In the genomic region with DNA sequence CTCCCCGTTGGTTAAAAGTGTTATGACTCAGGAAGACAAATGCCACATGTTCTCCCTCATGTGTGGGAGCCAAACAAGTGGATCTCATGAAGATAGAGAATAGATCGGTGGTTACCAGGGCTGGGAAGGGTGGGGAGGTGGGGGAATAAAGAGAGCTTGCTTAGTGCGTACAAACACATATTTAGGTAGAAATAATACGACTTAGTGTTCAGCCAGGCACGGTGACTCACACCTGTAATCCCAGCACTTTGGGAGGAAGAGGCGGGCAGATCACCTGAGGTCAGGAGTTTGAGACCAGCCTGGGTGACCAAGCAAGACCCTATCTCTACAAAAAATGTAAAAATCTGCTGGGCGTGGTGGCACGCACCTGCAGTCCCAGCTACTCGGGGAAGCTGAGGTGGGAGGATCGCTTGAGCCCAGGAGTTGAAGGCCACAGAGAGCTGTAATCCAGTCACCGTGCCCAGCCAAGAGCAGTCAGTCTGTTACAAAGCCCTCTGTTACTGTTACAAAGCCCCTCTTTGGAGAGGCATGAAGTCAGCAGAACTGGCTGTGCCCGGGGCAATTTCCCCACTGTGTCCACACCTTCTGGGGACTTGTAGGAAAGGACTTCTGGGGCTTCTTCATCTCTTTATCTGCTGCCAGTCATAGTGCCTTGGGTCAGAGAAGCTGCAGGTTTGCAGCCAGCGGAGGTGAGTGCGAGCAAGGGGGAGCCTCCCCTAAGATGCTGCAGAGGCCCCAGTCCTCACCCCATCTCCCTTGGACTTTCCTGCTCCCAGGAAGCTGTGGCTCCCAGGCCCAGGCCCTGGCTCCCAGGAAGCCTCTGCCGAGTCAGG, we compare ENCODE assay signal across 14 cellular contexts. TPM values are rescaled to one million over a fixed set of nuclear protein-coding genes. Genes with fewer than 3 reads are reported as not detected.
A peak's percentile ranks its signal among the peaks of the same experiment; 100 is the strongest.
DNase-seq lines count a peak whose midpoint lies in the region; ATAC-seq, FAIRE-seq and TF ChIP-seq lines count a peak whose summit lies in the region.
"Had no signal": no experiment of that assay in that cellular context is flagged by ENCODE, and none has a peak within 500 bp of the region (broad histone marks: within the 10 kb centered on the region; RNA-seq: fewer than 3 reads in every experiment).

No MANE protein-coding gene starts in this region.

- H3K9me3 ChIP-seq in kidney (ENCODE audit: control insufficient read depth in 1 of 2, low read length in 2 of 2) (no peaks in the 10 kb centered on the region), stomach (no peaks in the 10 kb centered on the region)
- H3K9me3 ChIP-seq: Caco-2 had no signal

- H3K4me1 ChIP-seq in kidney (ENCODE audit: control insufficient read depth in 1 of 2, insufficient read depth in 1 of 2, low read depth in 1 of 2, low read length in 2 of 2) (peaks cover 7 to 15% of the 10 kb centered on the region in 2 donors), stomach (peaks cover 12 to 45% (median 36%) of the 10 kb centered on the region in 4 donors)

- no peak for TF ChIP-seq POLR2A in stomach (IDR thresholded peaks at IDR 0.05)

- DNase-seq in ELR (ENCODE audit: low read depth): peak; percentile 13
- no peak for DNase-seq in kidney
- no peak for DNase-seq in stomach
- DNase-seq in NCI-H2227 (lab: John Stamatoyannopoulos, UW; ENCODE audit: unreplicated experiment): no peak
- DNase-seq in D721Med (ENCODE audit: insufficient read length, low spot score): no peak
- DNase-seq in GM13976 (ENCODE audit: low spot score): no peak
- DNase-seq: activated CD8-positive, alpha-beta T cell treated with anti-CD3 and anti-CD28 coated beads for 36 hours; activated naive CD8-positive, alpha-beta T cell treated with anti-CD3 and anti-CD28 coated beads for 36 hours; Caco-2; NCI-H1436; stimulated activated naive CD4-positive, alpha-beta T cell had no signal

- TF ChIP-seq EP300 in stomach (IDR thresholded peaks at IDR 0.05): no peak

- intact Hi-C loops in kidney (cut with DNase I) (no loop called here), stomach (cut with DNase I; ENCODE audit: low total_unique reads) (loop anchor here (10.0 kb wide), 1 partner anchor 98 kb away; no protein-coding TSS in a partner anchor)

- no peak overlapping the region for H3K4me3 ChIP-seq in kidney (ENCODE audit: low read length in 2 of 2)
- H3K4me3 ChIP-seq in stomach: no peak overlapping the region

- ATAC-seq in GM21367 (IDR thresholded peaks at IDR 0.05; ENCODE audit: unreplicated experiment): no peak
- ATAC-seq: activated CD8-positive, alpha-beta T cell treated with anti-CD3 and anti-CD28 coated beads for 36 hours had no signal

- peaks cover 0 to 3% (median 0%) of the 10 kb centered on the region in 3 donors for H3K27me3 ChIP-seq in stomach

- in situ Hi-C loops in GM13976 (cut with MboI; ENCODE audit: low sequenced_read_pairs, unreplicated experiment): no loop called here

- 75 to 82% (median 80%) methylated on average over 12 to 15 of the region's 15 CpGs for WGBS in stomach, 5 donors

- no peak for FAIRE-seq in kidney (lab: Jason Lieb, UNC)
- FAIRE-seq in D721Med (lab: Jason Lieb, UNC): no peak

- H3K27ac ChIP-seq in angular gyrus (ENCODE audit: low read depth, low read length) (peak overlapping the region; percentile 77), kidney (ENCODE audit: low read depth in 2 of 2, low read length in 2 of 2) (peak overlapping the region; percentile 23 to 43), stomach (peak overlapping the region; percentile 72 to 86 (median 82))

- H3K9ac ChIP-seq in kidney (ENCODE audit: low read length in 2 of 2): no peak overlapping the region

- TF ChIP-seq CTCF in kidney (IDR thresholded peaks at IDR 0.05; ENCODE audit: borderline replicate concordance, extremely low read depth, insufficient read depth) (no peak), stomach (IDR thresholded peaks at IDR 0.05) (no peak), D721Med (IDR thresholded peaks at IDR 0.05; ENCODE audit: insufficient read depth, missing control alignments) (no peak), GM13976 (IDR thresholded peaks at IDR 0.05; ENCODE audit: borderline replicate concordance, control extremely low read depth, extremely low read depth, insufficient read depth, missing control alignments) (no peak)

- no peaks in the 10 kb centered on the region for H3K36me3 ChIP-seq in kidney (ENCODE audit: control insufficient read depth in 1 of 2, insufficient read depth in 2 of 2, low read length in 2 of 2)
- H3K36me3 ChIP-seq in stomach: no peaks in the 10 kb centered on the region

RNA-seq across cellular contexts. Expression of gene ALDH3A1, which starts 4.3 kb away (rescaled TPM):
- total RNA-seq in kidney (1.4 TPM), stomach (100 to 1,000 TPM in 3 of 5 donors, 10 to 100 TPM in 1, 1 to 10 TPM in 1; 5.8 to 689 (median 187) TPM)
- polyA plus RNA-seq in kidney (ENCODE audit: insufficient read depth, low read depth, low replicate concordance) (0.75 TPM), stomach (100 to 1,000 TPM in 2 of 3 donors, 10 to 100 TPM in 1; 31.0 to 332 (median 102) TPM)

RNA-seq across cellular contexts. Expression of gene SLC47A2, which starts 36.0 kb away (rescaled TPM):
- total RNA-seq in kidney (46.3 TPM), stomach (not detected)
- polyA plus RNA-seq in kidney (ENCODE audit: insufficient read depth, low read depth, low replicate concordance) (61.5 TPM), stomach (under 1 TPM in 1 of 3 donors, not detected in 2; 0.78 TPM)
- total RNA-seq: activated CD8-positive, alpha-beta T cell treated with anti-CD3 and anti-CD28 coated beads for 36 hours; activated naive CD8-positive, alpha-beta T cell treated with anti-CD3 and anti-CD28 coated beads for 36 hours; epithelial cell of proximal tubule had no signal

Comparison
In these comparisons a context has a peak if more than half of its experiments do, and no peak if none do; other contexts are left out.
1. RNA of gene SLC47A2, which starts 36.0 kb away (total RNA-seq): 46.3 TPM in kidney (single experiment); not detected in stomach; every median in the first group is over 10 times any median in the second.
2. Peak in every context shown above with its lines, with median percentiles within 50 percentile points of each other: H3K27ac ChIP-seq.